ENCODE assay signal across 8 cellular contexts in the genomic region with DNA sequence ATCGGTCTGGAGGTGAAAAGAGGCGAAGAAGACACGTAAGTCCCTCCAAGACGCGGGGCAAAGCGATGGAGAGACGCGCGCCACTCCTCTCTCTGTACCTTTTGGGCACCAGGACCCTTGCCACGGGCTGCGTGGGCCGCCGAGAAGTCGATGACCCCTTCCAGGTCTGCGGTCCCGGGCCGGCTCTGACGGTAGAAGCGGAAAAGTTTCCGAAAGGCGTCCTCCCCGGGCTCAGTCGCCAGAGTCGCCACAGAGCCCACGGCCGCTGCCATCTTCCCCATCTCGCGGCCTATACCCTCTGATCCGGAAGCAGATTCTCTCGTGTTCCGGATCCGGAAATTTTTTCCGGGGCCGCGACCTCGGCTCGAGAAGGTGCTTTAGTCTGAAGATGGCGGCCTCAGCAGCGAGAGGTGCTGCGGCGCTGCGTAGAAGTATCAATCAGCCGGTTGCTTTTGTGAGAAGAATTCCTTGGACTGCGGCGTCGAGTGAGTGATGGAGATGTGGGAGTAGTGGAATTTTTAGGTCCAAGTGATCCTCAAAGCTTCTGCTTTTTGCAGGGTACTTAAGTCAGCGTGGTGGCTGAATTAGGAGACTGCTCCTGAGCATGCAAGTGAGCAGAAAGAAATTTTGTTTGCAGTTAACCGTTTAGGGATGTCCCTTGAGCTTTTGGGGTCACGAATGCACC. TPM values are rescaled to one million over a fixed set of nuclear protein-coding genes. Genes with fewer than 3 reads are reported as not detected.
DNase-seq lines count a peak whose midpoint lies in the region; ATAC-seq and TF ChIP-seq lines count a peak whose summit lies in the region.

TSS of gene ALKBH1 (minus strand) at position 300 of the 685 bp plus-strand sequence. CDS start at position 281, 19 bp downstream.
TSS of gene SLIRP (plus strand) at position 380 of the 685 bp plus-strand sequence. CDS start at position 389, 9 bp downstream.

- intact Hi-C loops in lower leg skin (cut with DNase I; ENCODE audit: low total_unique reads), result loop anchor here (10.0 kb wide), 2 partner anchors 243 to 363 kb away; no protein-coding TSS in a partner anchor

- H3K4me1 ChIP-seq in CD4-positive, CD25-positive, alpha-beta regulatory T cell (ENCODE audit: control insufficient read depth, insufficient read depth, low read length, poor library complexity, severe bottlenecking), result peaks cover 36% of the 10 kb centered on the region

- H3K9me3 Mint-ChIP-seq in CD4-positive, CD25-positive, alpha-beta regulatory T cell, result no peaks in the 10 kb centered on the region

- peak; percentile 84 to 92 (median 90) for DNase-seq in CD4-positive, CD25-positive, alpha-beta regulatory T cell
- peak; percentile 69 for DNase-seq in NCI-H748 treated with DMSO at 0.1 percent for 48 hours (lab: John Stamatoyannopoulos, UW)
- peak; percentile 83 to 88 for DNase-seq in activated CD4-positive, alpha-beta T cell treated with anti-CD3 and anti-CD28 coated beads, Interleukin-2, amount 50 U/mL, for 48 hours
- peak; percentile 87 for DNase-seq in ecto neural progenitor cell (ENCODE audit: low spot score)
- DNase-seq in lower leg skin (ENCODE audit: low spot score in 2 of 2), result peak; percentile 83 to 97
- peak; percentile 76 to 84 for DNase-seq in stimulated activated CD4-positive, alpha-beta T cell treated with anti-CD3 and anti-CD28 coated beads, Interleukin-4, amount 100 ng/mL, for 48 hours (ENCODE audit: low read depth in 2 of 2)

- peaks cover 30 to 61% (median 37%) of the 10 kb centered on the region in 4 donors for H3K4me1 Mint-ChIP-seq in CD4-positive, CD25-positive, alpha-beta regulatory T cell

- peaks cover 14% of the 10 kb centered on the region for H3K36me3 Mint-ChIP-seq in CD4-positive, CD25-positive, alpha-beta regulatory T cell

- H3K27ac Mint-ChIP-seq in CD4-positive, CD25-positive, alpha-beta regulatory T cell, result peak within 1 kb of the TSS; percentile 91 to 99 (median 91)

- H3K4me3 ChIP-seq in CD4-positive, CD25-positive, alpha-beta regulatory T cell (ENCODE audit: low read depth, low read length), result peak within 1 kb of the TSS; percentile 96
- peak within 1 kb of the TSS; percentile 95 for H3K4me3 ChIP-seq in lower leg skin (ENCODE audit: low read depth, poor library complexity, severe bottlenecking)

- H3K27ac ChIP-seq in CD4-positive, CD25-positive, alpha-beta regulatory T cell (ENCODE audit: insufficient read depth, low read length, poor library complexity, severe bottlenecking), result peak within 1 kb of the TSS; percentile 73

- no peaks in the 10 kb centered on the region for H3K9me3 ChIP-seq in CD4-positive, CD25-positive, alpha-beta regulatory T cell (ENCODE audit: control insufficient read depth in 2 of 2, low read length in 2 of 2)

- H3K36me3 ChIP-seq in CD4-positive, CD25-positive, alpha-beta regulatory T cell (ENCODE audit: control insufficient read depth, insufficient read depth, low read length), result peaks cover 45% of the 10 kb centered on the region

- 0 to 1% methylated on average over 48 to 49 of the region's 49 CpGs for WGBS in lower leg skin, 2 donors

- TF ChIP-seq POLR2A in lower leg skin (IDR thresholded peaks at IDR 0.05), result peak in 1 of 2 donors; percentile 16

- no peak for TF ChIP-seq CTCF in lower leg skin (IDR thresholded peaks at IDR 0.05)

- peak; percentile 98 to 99 for ATAC-seq in CD4-positive, CD25-positive, alpha-beta regulatory T cell (ENCODE audit: low read depth in 2 of 2)
- ATAC-seq in GM19397 (IDR thresholded peaks at IDR 0.05; ENCODE audit: unreplicated experiment) (peak; percentile 97), HG03565 (IDR thresholded peaks at IDR 0.05; ENCODE audit: unreplicated experiment) (peak; percentile 92)

- peak within 1 kb of the TSS; percentile 93 to 100 (median 96) for H3K4me3 Mint-ChIP-seq in CD4-positive, CD25-positive, alpha-beta regulatory T cell

- H3K27me3 ChIP-seq in CD4-positive, CD25-positive, alpha-beta regulatory T cell (ENCODE audit: control insufficient read depth, insufficient read depth, low read length), result no peaks in the 10 kb centered on the region

- no peaks in the 10 kb centered on the region for H3K27me3 Mint-ChIP-seq in CD4-positive, CD25-positive, alpha-beta regulatory T cell

RNA-seq across cellular contexts. Expression of gene ALKBH1, which starts in this region (rescaled TPM):
- total RNA-seq in CD4-positive, CD25-positive, alpha-beta regulatory T cell, result 9.2 TPM
- polyA plus RNA-seq in CD4-positive, CD25-positive, alpha-beta regulatory T cell, result 10 to 100 TPM in 1 of 4 donors, 1 to 10 TPM in 3; 7.2 to 10.1 (median 8.9) TPM
- total RNA-seq in lower leg skin, result 10 to 100 TPM; 10.7 to 15.8 (median 14.9) TPM

RNA-seq across cellular contexts. Expression of gene SLIRP, which starts in this region (rescaled TPM):
- 34.0 TPM for total RNA-seq in CD4-positive, CD25-positive, alpha-beta regulatory T cell
- 100 to 1,000 TPM; 286 to 330 (median 296) TPM for polyA plus RNA-seq in CD4-positive, CD25-positive, alpha-beta regulatory T cell
- total RNA-seq in lower leg skin, result 100 to 1,000 TPM in 3 of 4 donors, 10 to 100 TPM in 1; 87.1 to 309 (median 107) TPM

Comparison
In these comparisons a context has a peak if more than half of its experiments do, and no peak if none do; other contexts are left out.
1. Peak in every context shown above with its lines: DNase-seq, ATAC-seq, H3K4me3 ChIP-seq and H3K27ac ChIP-seq.